In genomic region chr5:38940230-38940858, GRCh38 we compare ENCODE assay signal across 27 cellular contexts.
"Had no signal": no experiment of that assay in that cellular context is flagged by ENCODE, and none has a peak within 500 bp of the region (broad histone marks: within the 10 kb centered on the region; RNA-seq: fewer than 3 reads in every experiment).

No MANE protein-coding gene starts in this region.

- H3K4me3 ChIP-seq: esophagus muscularis mucosa, heart right ventricle, left ventricle myocardium inferior, sigmoid colon, suprapubic skin, tibial artery had no signal

- H3K9me3 Mint-ChIP-seq: activated CD4-positive, alpha-beta memory T cell treated with anti-CD3 and anti-CD28 coated beads for 36 hours; activated CD4-positive, alpha-beta T cell treated with anti-CD3 and anti-CD28 coated beads, Interleukin-2, amount 10 ng/mL, durations not matched to agents 24 days and 14 days; activated naive CD8-positive, alpha-beta T cell treated with anti-CD3 and anti-CD28 coated beads, Interleukin-2, amount 10 ng/mL, durations not matched to agents 7 days and 5 days; activated T-cell treated with anti-CD3 and anti-CD28 coated beads, Interleukin-2, amount 50 U/mL, for 72 hours; endodermal cell; nephron progenitor cell had no signal

- DNase-seq: activated CD4-positive, alpha-beta memory T cell treated with anti-CD3 and anti-CD28 coated beads for 36 hours; activated CD4-positive, alpha-beta T cell treated with anti-CD3 and anti-CD28 coated beads, Interleukin-2, amount 10 ng/mL, durations not matched to agents 24 days and 14 days; activated CD4-positive, CD25-positive, alpha-beta regulatory T cell treated with anti-CD3 and anti-CD28 coated beads, Interleukin-2, amount 50 U/mL, for 72 hours; activated effector memory CD4-positive, alpha-beta T cell treated with Interleukin-2 at 50 U/mL for 16 hours; activated naive CD4-positive, alpha-beta T cell treated with Interleukin-2 at 50 U/mL for 16 hours; activated naive CD8-positive, alpha-beta T cell treated with anti-CD3 and anti-CD28 coated beads, Interleukin-2, amount 10 ng/mL, durations not matched to agents 7 days and 5 days; activated T-cell treated with anti-CD3 and anti-CD28 coated beads, Interleukin-2, amount 50 U/mL, for 72 hours; amniotic stem cell; caudate nucleus; endodermal cell; foreskin melanocyte; heart right ventricle; kidney glomerular epithelial cell; left ventricle myocardium inferior; mammary epithelial cell; nephron progenitor cell; retina; sigmoid colon; small intestine; stimulated activated CD4-positive, alpha-beta T cell treated with anti-CD3 and anti-CD28 coated beads, Interleukin-4, amount 100 ng/mL, for 24 hours; stimulated activated naive CD4-positive, alpha-beta T cell; SW 1271; tibial artery had no signal

- ATAC-seq: activated T-cell treated with anti-CD3 and anti-CD28 coated beads, Interleukin-2, amount 50 U/mL, for 72 hours; heart right ventricle had no signal

- H3K27ac ChIP-seq: esophagus muscularis mucosa, heart right ventricle, left ventricle myocardium inferior, neutrophil, sigmoid colon, suprapubic skin, tibial artery had no signal

- H3K4me1 Mint-ChIP-seq: nephron progenitor cell had no signal

- FAIRE-seq: astrocyte had no signal

- H3K27ac Mint-ChIP-seq: activated CD4-positive, alpha-beta memory T cell treated with anti-CD3 and anti-CD28 coated beads for 36 hours; activated CD4-positive, alpha-beta T cell treated with anti-CD3 and anti-CD28 coated beads, Interleukin-2, amount 10 ng/mL, durations not matched to agents 24 days and 14 days; activated naive CD8-positive, alpha-beta T cell treated with anti-CD3 and anti-CD28 coated beads, Interleukin-2, amount 10 ng/mL, durations not matched to agents 7 days and 5 days; activated T-cell treated with anti-CD3 and anti-CD28 coated beads, Interleukin-2, amount 50 U/mL, for 72 hours; endodermal cell; nephron progenitor cell had no signal

- H3K27me3 ChIP-seq: esophagus muscularis mucosa, heart right ventricle, neutrophil, sigmoid colon, suprapubic skin, tibial artery had no signal

- H3K4me3 Mint-ChIP-seq: activated CD4-positive, alpha-beta memory T cell treated with anti-CD3 and anti-CD28 coated beads for 36 hours; activated CD4-positive, alpha-beta T cell treated with anti-CD3 and anti-CD28 coated beads, Interleukin-2, amount 10 ng/mL, durations not matched to agents 24 days and 14 days; activated naive CD8-positive, alpha-beta T cell treated with anti-CD3 and anti-CD28 coated beads, Interleukin-2, amount 10 ng/mL, durations not matched to agents 7 days and 5 days; activated T-cell treated with anti-CD3 and anti-CD28 coated beads, Interleukin-2, amount 50 U/mL, for 72 hours; endodermal cell; nephron progenitor cell had no signal

- H3K9me3 ChIP-seq: esophagus muscularis mucosa, heart right ventricle, left ventricle myocardium inferior, neutrophil, sigmoid colon, suprapubic skin, tibial artery had no signal

- H3K4me1 ChIP-seq: heart right ventricle, left ventricle myocardium inferior, sigmoid colon, suprapubic skin had no signal

- H3K27me3 Mint-ChIP-seq: activated CD4-positive, alpha-beta memory T cell treated with anti-CD3 and anti-CD28 coated beads for 36 hours; activated CD4-positive, alpha-beta T cell treated with anti-CD3 and anti-CD28 coated beads, Interleukin-2, amount 10 ng/mL, durations not matched to agents 24 days and 14 days; activated naive CD8-positive, alpha-beta T cell treated with anti-CD3 and anti-CD28 coated beads, Interleukin-2, amount 10 ng/mL, durations not matched to agents 7 days and 5 days had no signal
